ENCODE assay signal across 1 cellular context in the genomic region with DNA sequence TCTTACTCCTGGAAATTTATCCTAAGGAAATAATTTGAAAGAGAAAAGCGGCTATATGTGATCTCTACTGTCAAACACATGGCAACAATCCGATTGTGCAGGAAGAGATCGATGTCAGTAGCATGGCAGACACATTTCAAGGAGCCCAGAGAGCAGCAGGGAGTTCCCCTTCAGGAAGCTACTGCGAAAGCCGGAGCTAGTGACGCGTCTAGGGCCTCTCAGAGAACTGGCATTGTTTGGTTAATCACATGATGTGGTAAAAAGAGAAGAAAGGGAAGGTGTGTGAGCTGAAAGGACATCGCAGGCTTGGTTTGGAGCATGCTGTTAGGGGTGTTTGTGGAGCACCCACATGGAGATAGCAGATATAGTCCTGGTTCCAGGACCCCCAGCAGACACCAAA.
TF ChIP-seq lines count a peak whose summit lies in the region.

No MANE protein-coding gene starts in this region.

TF ChIP-seq in H1, 55 proteins besides CTCF, POLR2A, EP300 and RAD21:
- TF ChIP-seq TBP (IDR thresholded peaks at IDR 0.05; ENCODE audit: low read depth, low read length) (no peak), TAF7 (optimal IDR thresholded peaks at IDR 0.05; ENCODE audit: borderline replicate concordance, low read depth, low read length) (no peak), GABPA (IDR thresholded peaks at IDR 0.05; ENCODE audit: borderline replicate concordance, insufficient read depth, low read length) (no peak), CREB1 (IDR thresholded peaks at IDR 0.05) (no peak), POLR2AphosphoS5 (IDR thresholded peaks at IDR 0.05; ENCODE audit: low read depth, low read length) (no peak), SP2 (IDR thresholded peaks at IDR 0.05; ENCODE audit: low read length) (no peak), SUZ12 (IDR thresholded peaks at IDR 0.05; ENCODE audit: low read length) (no peak), MAFK (IDR thresholded peaks at IDR 0.05; ENCODE audit: low read depth, low read length) (no peak), POU5F1 (IDR thresholded peaks at IDR 0.05; ENCODE audit: low read depth, low read length) (no peak), BRCA1 (IDR thresholded peaks at IDR 0.05; ENCODE audit: low read depth, low read length) (no peak), SAP30 (IDR thresholded peaks at IDR 0.05; ENCODE audit: insufficient read depth, insufficient replicate concordance, low read length) (no peak)
